Comparison of ENCODE assay signal across 4 cellular contexts in the genomic region with DNA sequence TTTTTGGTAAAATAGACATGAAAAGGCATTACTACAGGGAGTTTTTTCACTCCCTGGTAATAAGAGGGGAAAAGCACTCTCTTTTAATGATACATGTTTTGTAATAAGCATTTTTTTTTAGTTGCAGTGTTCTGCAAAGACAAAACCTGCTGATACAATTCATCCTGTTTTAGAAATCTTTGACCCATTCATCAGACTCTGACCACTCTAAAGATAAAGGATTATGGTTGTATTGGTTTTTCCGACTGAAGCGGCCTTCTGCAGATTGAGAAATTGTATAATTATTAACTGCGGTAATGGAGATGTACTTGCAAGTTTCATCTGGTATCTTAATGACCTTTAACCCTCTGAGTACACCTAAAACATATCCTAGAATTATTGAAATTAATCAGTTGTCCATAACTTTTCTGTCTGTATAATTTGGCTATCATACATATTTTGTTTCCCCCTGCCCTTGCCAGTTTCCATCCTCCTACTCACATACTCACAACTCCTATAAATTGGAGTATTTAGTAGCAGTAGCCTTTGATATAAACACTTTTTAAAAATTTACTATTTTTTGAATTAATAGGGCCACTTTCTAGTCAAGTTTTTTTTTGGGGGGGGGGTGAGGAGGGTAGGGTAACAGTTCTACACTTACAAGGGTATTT.
DNase-seq lines count a peak whose midpoint lies in the region; ATAC-seq, FAIRE-seq and TF ChIP-seq lines count a peak whose summit lies in the region.
"Not testable (repeated sequence)": the region's sequence is repeated elsewhere in the genome, so short reads cannot be mapped to it uniquely, and the experiment has no call there.

No MANE protein-coding gene starts in this region.

- H3K36me3 ChIP-seq in liver (ENCODE audit: control insufficient read depth in 4 of 4, insufficient read depth in 3 of 4, low read depth in 1 of 4, low read length in 3 of 4); pancreas: not testable (repeated sequence)

- H3K4me1 ChIP-seq in liver (ENCODE audit: control insufficient read depth in 4 of 4, insufficient read depth in 4 of 4, low read length in 3 of 4); pancreas: not testable (repeated sequence)

- H3K9ac ChIP-seq in liver (ENCODE audit: low read depth in 1 of 2, low read length in 2 of 2) = not testable (repeated sequence)

- ATAC-seq in left lobe of liver (peak; percentile 49), pancreas (peak; percentile 37 to 71 (median 50))

- H3K4me3 ChIP-seq in liver (ENCODE audit: low read depth in 1 of 3, low read length in 3 of 3); pancreas: not testable (repeated sequence)

- 70% methylated on average over 1 of the region's 3 CpGs for WGBS in liver
- WGBS in pancreas, 2 donors = no CpG with 5 or more reads among the region's 3 CpGs

- not testable (repeated sequence) for TF ChIP-seq CTCF in liver (IDR thresholded peaks at IDR 0.05; ENCODE audit: low read depth, low read length, missing input control); pancreas (IDR thresholded peaks at IDR 0.05)

- H3K27me3 ChIP-seq in liver (ENCODE audit: control insufficient read depth in 4 of 4, insufficient read depth in 4 of 4, low read length in 3 of 4); pancreas: not testable (repeated sequence)

- FAIRE-seq in RCC 7860 (lab: Jason Lieb, UNC) = peak; percentile 81
- not testable (repeated sequence) for FAIRE-seq in pancreas (lab: Jason Lieb, UNC)

- not testable (repeated sequence) for DNase-seq in RCC 7860 (ENCODE audit: low spot score); left lobe of liver (ENCODE audit: low spot score); pancreas

- intact Hi-C loops in pancreas (cut with DNase I) = not testable (repeated sequence)

- H3K27ac ChIP-seq in liver (ENCODE audit: low read depth in 1 of 2, low read length in 2 of 2); pancreas: not testable (repeated sequence)

- not testable (repeated sequence) for H3K9me3 ChIP-seq in liver (ENCODE audit: control insufficient read depth in 4 of 4, low read length in 3 of 4); pancreas

- TF ChIP-seq RAD21 in liver (IDR thresholded peaks at IDR 0.05) = not testable (repeated sequence)

TF ChIP-seq in liver, 16 proteins besides CTCF, POLR2A, EP300 and RAD21:
- TF ChIP-seq SP1 (IDR thresholded peaks at IDR 0.05) (peak; percentile 28), YY1 (IDR thresholded peaks at IDR 0.05) (peak; percentile 18), HNF4A (conservative IDR thresholded peaks at IDR 0.05) (peak; percentile 32 to 52), RXRA (IDR thresholded peaks at IDR 0.05) (peak in 1 of 2 donors; percentile 27), HNF4G (IDR thresholded peaks at IDR 0.05) (peak; percentile 13), EGR1 (IDR thresholded peaks at IDR 0.05; ENCODE audit: low read depth in 2 of 2) (peak in 1 of 2 donors; percentile 13)
